Comparison of ENCODE assay signal across 10 cellular contexts in genomic region chr4:26020083-26020668, GRCh38.
DNase-seq lines count a peak whose midpoint lies in the region; ATAC-seq lines count a peak whose summit lies in the region.
"Had no signal": no experiment of that assay in that cellular context is flagged by ENCODE, and none has a peak within 500 bp of the region (broad histone marks: within the 10 kb centered on the region; RNA-seq: fewer than 3 reads in every experiment).

No MANE protein-coding gene starts in this region.

- peak overlapping the region; percentile 45 for H3K27ac Mint-ChIP-seq in activated CD4-positive, alpha-beta memory T cell treated with anti-CD3 and anti-CD28 coated beads, Interleukin-2, amount 10 ng/mL, durations not matched to agents 7 days and 5 days

- peaks cover 3% of the 10 kb centered on the region for H3K9me3 Mint-ChIP-seq in activated CD4-positive, alpha-beta memory T cell treated with anti-CD3 and anti-CD28 coated beads, Interleukin-2, amount 10 ng/mL, durations not matched to agents 7 days and 5 days

- ATAC-seq in right cardiac atrium (peak; percentile 40 to 52), HG02885 (IDR thresholded peaks at IDR 0.05; ENCODE audit: poor library complexity, unreplicated experiment) (no peak), HG03342 (IDR thresholded peaks at IDR 0.05; ENCODE audit: unreplicated experiment) (no peak), GM21786 (IDR thresholded peaks at IDR 0.05; ENCODE audit: unreplicated experiment) (no peak)

- H3K4me1 Mint-ChIP-seq in activated CD4-positive, alpha-beta memory T cell treated with anti-CD3 and anti-CD28 coated beads, Interleukin-2, amount 10 ng/mL, durations not matched to agents 7 days and 5 days: peaks cover 19% of the 10 kb centered on the region

- POLR2A ChIA-PET in activated CD4-positive, alpha-beta memory T cell treated with anti-CD3 and anti-CD28 coated beads, Interleukin-2, amount 10 ng/mL, durations not matched to agents 7 days and 5 days (lab: Charles Lee): no interaction called here

- peaks cover 2% of the 10 kb centered on the region for H3K27me3 Mint-ChIP-seq in activated CD4-positive, alpha-beta memory T cell treated with anti-CD3 and anti-CD28 coated beads, Interleukin-2, amount 10 ng/mL, durations not matched to agents 7 days and 5 days

- H3K36me3 Mint-ChIP-seq in activated CD4-positive, alpha-beta memory T cell treated with anti-CD3 and anti-CD28 coated beads, Interleukin-2, amount 10 ng/mL, durations not matched to agents 7 days and 5 days (ENCODE audit: low read depth): no peaks in the 10 kb centered on the region

- H3K36me3 ChIP-seq in ACC112 (ENCODE audit: insufficient read depth, low read length): no peaks in the 10 kb centered on the region

- no peaks in the 10 kb centered on the region for H3K9me3 ChIP-seq in right cardiac atrium (ENCODE audit: control insufficient read depth, low read length)
- H3K9me3 ChIP-seq: body of pancreas had no signal

- no peaks in the 10 kb centered on the region for H3K79me2 ChIP-seq in ACC112 (ENCODE audit: control insufficient read depth, insufficient read depth, low read length, unreplicated experiment)

- H3K27ac ChIP-seq in ACC112 (ENCODE audit: low read depth, low read length): peak overlapping the region; percentile 97
- H3K27ac ChIP-seq in right cardiac atrium (ENCODE audit: low read length): no peak overlapping the region

- H3K27me3 ChIP-seq in ACC112 (ENCODE audit: insufficient read depth, low read length) (no peaks in the 10 kb centered on the region), right cardiac atrium (ENCODE audit: control insufficient read depth, insufficient read depth) (no peaks in the 10 kb centered on the region)
- H3K27me3 ChIP-seq: body of pancreas had no signal

- H3K4me3 ChIP-seq in ACC112 (ENCODE audit: low read depth, low read length): peak overlapping the region; percentile 56
- no peak overlapping the region for H3K4me3 ChIP-seq in right cardiac atrium (ENCODE audit: low read length)
- H3K4me3 ChIP-seq: body of pancreas had no signal

- WGBS in right cardiac atrium: 57% methylated on average over 10 of the region's 10 CpGs

- CTCF ChIA-PET in activated CD4-positive, alpha-beta memory T cell treated with anti-CD3 and anti-CD28 coated beads, Interleukin-2, amount 10 ng/mL, durations not matched to agents 7 days and 5 days (lab: Charles Lee): no interaction called here

- peak overlapping the region; percentile 45 for H3K4me3 Mint-ChIP-seq in activated CD4-positive, alpha-beta memory T cell treated with anti-CD3 and anti-CD28 coated beads, Interleukin-2, amount 10 ng/mL, durations not matched to agents 7 days and 5 days

- peak overlapping the region; percentile 52 for H2AFZ ChIP-seq in ACC112 (ENCODE audit: low read length, unreplicated experiment)

- intact Hi-C loops in right cardiac atrium (cut with DNase I): loop anchor here in 1 of 4 donors (10.0 kb wide), 1 partner anchor 395 kb away; no protein-coding TSS in a partner anchor

- H3K4me1 ChIP-seq in ACC112 (ENCODE audit: control insufficient read depth, insufficient read depth, low read length, unreplicated experiment) (peaks cover 53% of the 10 kb centered on the region), right cardiac atrium (ENCODE audit: control insufficient read depth, insufficient read depth, low read length) (peaks cover 6% of the 10 kb centered on the region)

- DNase-seq in HCEC 1CT (peak; percentile 89), right cardiac atrium (no peak), RPMI8226 (no peak)
- DNase-seq in activated CD4-positive, alpha-beta memory T cell treated with anti-CD3 and anti-CD28 coated beads, Interleukin-2, amount 10 ng/mL, durations not matched to agents 7 days and 5 days: peak; percentile 38
- DNase-seq: DND-41 had no signal

Comparison
In these comparisons a context has a peak if more than half of its experiments do, and no peak if none do; other contexts are left out.
1. DNase-seq: peak in HCEC 1CT (single experiment) and activated CD4-positive, alpha-beta memory T cell treated with anti-CD3 and anti-CD28 coated beads, Interleukin-2, amount 10 ng/mL, durations not matched to agents 7 days and 5 days (single experiment); none in right cardiac atrium (0 of 3) and RPMI8226 (single experiment).
2. ATAC-seq: peak in right cardiac atrium (2 of 2); none in HG02885 (single experiment), HG03342 (single experiment) and GM21786 (single experiment).